Comparison of ENCODE assay signal across 8 cellular contexts in the genomic region with DNA sequence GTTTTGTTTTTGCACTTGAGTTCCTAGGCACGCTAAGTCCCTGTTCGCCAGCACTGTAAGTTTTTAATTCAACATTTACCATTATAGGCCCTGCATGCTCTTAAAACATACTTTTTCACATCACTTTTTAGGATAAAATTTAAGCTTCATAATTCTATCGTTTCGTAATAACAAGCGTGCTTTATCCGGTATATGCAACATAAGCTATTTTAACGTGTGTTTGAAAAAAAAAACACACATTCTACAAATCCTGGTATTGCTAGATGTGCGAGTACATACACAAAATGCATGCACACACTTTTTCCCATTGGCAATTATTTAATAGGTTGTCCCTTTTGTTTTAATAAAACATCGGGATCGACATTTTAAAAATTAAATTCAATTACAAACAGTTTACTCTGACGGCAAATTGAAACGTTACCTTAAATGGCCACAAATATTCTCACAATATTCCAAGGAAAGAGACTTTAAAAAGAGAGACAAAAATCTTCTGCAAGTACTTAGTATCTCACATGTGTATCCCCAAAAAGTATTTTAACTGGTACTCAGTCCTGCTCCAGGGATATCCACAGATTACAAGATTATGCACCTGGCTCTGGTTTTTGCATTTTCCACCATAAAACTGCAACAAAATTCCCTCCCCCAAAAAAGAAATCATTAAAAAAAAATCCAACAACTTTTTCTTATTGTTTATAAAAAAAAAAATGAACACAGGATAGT. TPM values are rescaled to one million over a fixed set of nuclear protein-coding genes. Genes with fewer than 3 reads are reported as not detected.
DNase-seq lines count a peak whose midpoint lies in the region; TF ChIP-seq lines count a peak whose summit lies in the region.

No MANE protein-coding gene starts in this region.

- peak overlapping the region; percentile 75 for H3K4me3 Mint-ChIP-seq in activated naive CD8-positive, alpha-beta T cell treated with anti-CD3 and anti-CD28 coated beads for 36 hours

- peaks cover 4% of the 10 kb centered on the region for H3F3A ChIP-seq in smooth muscle cell (ENCODE audit: low read depth)

- no peaks in the 10 kb centered on the region for H4K20me1 ChIP-seq in BLaER1
- no peaks in the 10 kb centered on the region for H4K20me1 ChIP-seq in smooth muscle cell (ENCODE audit: low read depth)

- H3K9ac ChIP-seq in BLaER1 (peak overlapping the region; percentile 92), smooth muscle cell (ENCODE audit: low read depth) (peak overlapping the region; percentile 68)

- H3K4me1 Mint-ChIP-seq in activated naive CD8-positive, alpha-beta T cell treated with anti-CD3 and anti-CD28 coated beads for 36 hours = peaks cover 13% of the 10 kb centered on the region

- under 1% methylated on average over 12 of the region's 12 CpGs for WGBS in smooth muscle cell (ENCODE audit: low lambda C conversion rate)

- peak overlapping the region; percentile 88 for H2AFZ ChIP-seq in smooth muscle cell (ENCODE audit: low read depth)

- H3K4me1 ChIP-seq in BLaER1 (peaks cover 19% of the 10 kb centered on the region), smooth muscle cell (ENCODE audit: low read depth) (peaks cover 22% of the 10 kb centered on the region)

- H3K27ac ChIP-seq in BLaER1 (peak overlapping the region; percentile 91), HL-60 (replicated peaks) (peak overlapping the region; percentile 73), smooth muscle cell (ENCODE audit: low read depth) (peak overlapping the region; percentile 71)

- H3K36me3 Mint-ChIP-seq in activated naive CD8-positive, alpha-beta T cell treated with anti-CD3 and anti-CD28 coated beads for 36 hours = no peaks in the 10 kb centered on the region

- H3K79me2 ChIP-seq in smooth muscle cell (ENCODE audit: low read depth) = peaks cover 46% of the 10 kb centered on the region

- H3K27me3 ChIP-seq in BLaER1 (no peaks in the 10 kb centered on the region), HL-60 (ENCODE audit: insufficient read depth, poor library complexity, severe bottlenecking) (no peaks in the 10 kb centered on the region), smooth muscle cell (ENCODE audit: low read depth) (no peaks in the 10 kb centered on the region)

- no peaks in the 10 kb centered on the region for H3K9me3 ChIP-seq in BLaER1
- H3K9me3 ChIP-seq in smooth muscle cell (replicated peaks; ENCODE audit: low read depth) = no peaks in the 10 kb centered on the region

- DNase-seq in HL-60 (ENCODE audit: low read depth in 1 of 2, low spot score in 1 of 2) (no peak), smooth muscle cell (lab: John Stamatoyannopoulos, UW; ENCODE audit: unreplicated experiment) (no peak), iPS-NIHi7 (ENCODE audit: extremely low spot score) (no peak), C1 segment of cervical spinal cord (lab: John Stamatoyannopoulos, UW) (no peak)
- DNase-seq in activated naive CD8-positive, alpha-beta T cell treated with anti-CD3 and anti-CD28 coated beads for 36 hours = no peak
- no peak for DNase-seq in activated effector memory CD4-positive, alpha-beta T cell treated with Interleukin-2 at 50 U/mL for 16 hours

- peaks cover 55% of the 10 kb centered on the region for H3K27me3 Mint-ChIP-seq in activated naive CD8-positive, alpha-beta T cell treated with anti-CD3 and anti-CD28 coated beads for 36 hours

- no peak overlapping the region for H3K27ac Mint-ChIP-seq in activated naive CD8-positive, alpha-beta T cell treated with anti-CD3 and anti-CD28 coated beads for 36 hours

- no peaks in the 10 kb centered on the region for H3K9me3 Mint-ChIP-seq in activated naive CD8-positive, alpha-beta T cell treated with anti-CD3 and anti-CD28 coated beads for 36 hours

- no peaks in the 10 kb centered on the region for H3K36me3 ChIP-seq in BLaER1
- no peaks in the 10 kb centered on the region for H3K36me3 ChIP-seq in smooth muscle cell (ENCODE audit: low read depth)

- H3K4me2 ChIP-seq in BLaER1 (peak overlapping the region; percentile 92), smooth muscle cell (peak overlapping the region; percentile 95)

- H3K4me3 ChIP-seq in BLaER1 = peak overlapping the region; percentile 74
- H3K4me3 ChIP-seq in HL-60 (replicated peaks; ENCODE audit: insufficient read depth, low read length) = peak overlapping the region; percentile 79
- peak overlapping the region; percentile 75 for H3K4me3 ChIP-seq in iPS-11a (ENCODE audit: low read depth, low read length)
- peak overlapping the region; percentile 86 for H3K4me3 ChIP-seq in smooth muscle cell

- TF ChIP-seq CTCF in HL-60 (IDR thresholded peaks at IDR 0.05; ENCODE audit: insufficient read depth, low read length) = no peak
- TF ChIP-seq CTCF in smooth muscle cell (IDR thresholded peaks at IDR 0.05; ENCODE audit: borderline replicate concordance, insufficient read depth, poor library complexity, severe bottlenecking) = no peak

RNA-seq across cellular contexts. Expression of a gene that starts 1.0 kb away (rescaled TPM):
- total RNA-seq in activated naive CD8-positive, alpha-beta T cell treated with anti-CD3 and anti-CD28 coated beads for 36 hours = 1 to 10 TPM; 1.3 to 1.4 TPM
- 120 and 141 TPM in 2 replicates for total RNA-seq in smooth muscle cell
- 105 and 154 TPM in 2 replicates for polyA plus RNA-seq in smooth muscle cell

Comparison
In these comparisons a context has a peak if more than half of its experiments do, and no peak if none do; other contexts are left out.
1. RNA of a gene that starts 1.0 kb away (total RNA-seq): 120 to 141 TPM in smooth muscle cell; 1.3 to 1.4 TPM in activated naive CD8-positive, alpha-beta T cell treated with anti-CD3 and anti-CD28 coated beads for 36 hours; every median in the first group is over 10 times any median in the second.
2. Peak in every context shown above with its lines, with median percentiles within 50 percentile points of each other: H3K27ac ChIP-seq and H3K4me3 ChIP-seq.